In genomic region chr15:90884719-90885431, GRCh38 we compare ENCODE assay signal across 6 cellular contexts. TPM values are rescaled to one million over a fixed set of nuclear protein-coding genes. Genes with fewer than 3 reads are reported as not detected.
DNase-seq lines count a peak whose midpoint lies in the region; ATAC-seq and TF ChIP-seq lines count a peak whose summit lies in the region.

No MANE protein-coding gene starts in this region.

- H3K4me3 Mint-ChIP-seq in CD4-positive, alpha-beta T cell = no peak overlapping the region
- H3K4me3 Mint-ChIP-seq in activated naive CD8-positive, alpha-beta T cell treated with anti-CD3 and anti-CD28 coated beads, Interleukin-2, amount 50 U/mL, for 24 hours = peak overlapping the region; percentile 49

- DNase-seq in CD4-positive, alpha-beta T cell = no peak
- no peak for DNase-seq in activated naive CD8-positive, alpha-beta T cell treated with anti-CD3 and anti-CD28 coated beads, Interleukin-2, amount 50 U/mL, for 24 hours
- no peak for DNase-seq in germinal center (ENCODE audit: low spot score)
- DNase-seq in GM10266 (ENCODE audit: extremely low spot score) = no peak
- no peak for DNase-seq in NCI-H1417 (lab: John Stamatoyannopoulos, UW)

- H3K4me3 ChIP-seq in mesodermal cell (ENCODE audit: extremely low read depth, insufficient read depth, low read length, poor library complexity, severe bottlenecking) = peak overlapping the region; percentile 45

- H3K36me3 ChIP-seq in mesodermal cell (ENCODE audit: control insufficient read depth, insufficient read depth, low read length) = peaks cover 40% of the 10 kb centered on the region

- 68 to 72% methylated on average over 12 to 16 of the region's 16 CpGs for WGBS in mesodermal cell (ENCODE audit: insufficient coverage in 2 of 2), 2 experiments

- H3K4me1 ChIP-seq in mesodermal cell (ENCODE audit: control insufficient read depth, insufficient read depth, low read length, poor library complexity, severe bottlenecking) = peaks cover 21% of the 10 kb centered on the region

- intact Hi-C loops in CD4-positive, alpha-beta T cell (cut with DNase I, micrococcal nuclease) = loop anchor here (5.0 to 10.0 kb wide), 3 partner anchors 68 to 563 kb away; no protein-coding TSS in a partner anchor

- ATAC-seq in CD4-positive, alpha-beta T cell (ENCODE audit: poor library complexity) = no peak
- ATAC-seq in activated naive CD8-positive, alpha-beta T cell treated with anti-CD3 and anti-CD28 coated beads, Interleukin-2, amount 50 U/mL, for 24 hours = peak; percentile 1

- CTCF ChIA-PET in CD4-positive, alpha-beta T cell (lab: Charles Lee) = interaction anchor here (0.5 to 1.9 kb wide), 7 partner anchors 12 to 499 kb away, joined by 3 to 17 read pairs (median 3); no protein-coding TSS in a partner anchor

- peaks cover 13% of the 10 kb centered on the region for H3K4me1 Mint-ChIP-seq in CD4-positive, alpha-beta T cell (ENCODE audit: low read depth)
- H3K4me1 Mint-ChIP-seq in activated naive CD8-positive, alpha-beta T cell treated with anti-CD3 and anti-CD28 coated beads, Interleukin-2, amount 50 U/mL, for 24 hours = peaks cover 19% of the 10 kb centered on the region

- TF ChIP-seq CTCF in CD4-positive, alpha-beta T cell (IDR thresholded peaks at IDR 0.05) = no peak
- TF ChIP-seq CTCF in GM10266 (IDR thresholded peaks at IDR 0.05; ENCODE audit: control insufficient read depth, insufficient read depth, low read depth, missing control alignments) = no peak

- H3K27me3 Mint-ChIP-seq in CD4-positive, alpha-beta T cell = peaks cover 15% of the 10 kb centered on the region
- peaks cover 4% of the 10 kb centered on the region for H3K27me3 Mint-ChIP-seq in activated naive CD8-positive, alpha-beta T cell treated with anti-CD3 and anti-CD28 coated beads, Interleukin-2, amount 50 U/mL, for 24 hours

- no peak overlapping the region for H3K27ac ChIP-seq in CD4-positive, alpha-beta T cell (ENCODE audit: low read depth, low read length)
- H3K27ac ChIP-seq in mesodermal cell (ENCODE audit: low read depth, low read length, severe bottlenecking) = peak overlapping the region; percentile 76

- peak overlapping the region; percentile 33 for H3K27ac Mint-ChIP-seq in CD4-positive, alpha-beta T cell
- H3K27ac Mint-ChIP-seq in activated naive CD8-positive, alpha-beta T cell treated with anti-CD3 and anti-CD28 coated beads, Interleukin-2, amount 50 U/mL, for 24 hours = peak overlapping the region; percentile 39

- peaks cover 12% of the 10 kb centered on the region for H3K36me3 Mint-ChIP-seq in CD4-positive, alpha-beta T cell (ENCODE audit: low read depth)
- H3K36me3 Mint-ChIP-seq in activated naive CD8-positive, alpha-beta T cell treated with anti-CD3 and anti-CD28 coated beads, Interleukin-2, amount 50 U/mL, for 24 hours (ENCODE audit: low read depth) = no peaks in the 10 kb centered on the region

- H3K9me3 Mint-ChIP-seq in CD4-positive, alpha-beta T cell = no peaks in the 10 kb centered on the region
- no peaks in the 10 kb centered on the region for H3K9me3 Mint-ChIP-seq in activated naive CD8-positive, alpha-beta T cell treated with anti-CD3 and anti-CD28 coated beads, Interleukin-2, amount 50 U/mL, for 24 hours

- POLR2A ChIA-PET in CD4-positive, alpha-beta T cell (lab: Charles Lee) = interaction anchor here (1.4 to 1.9 kb wide), 2 partner anchors 18 to 47 kb away, joined by 5 to 6 read pairs; partner anchors contain the start of gene MAN2A2

- no peaks in the 10 kb centered on the region for H3K9me3 ChIP-seq in CD4-positive, alpha-beta T cell (ENCODE audit: control insufficient read depth, low read length)
- H3K9me3 ChIP-seq in mesodermal cell (ENCODE audit: control insufficient read depth, low read length) = no peaks in the 10 kb centered on the region

- H3K27me3 ChIP-seq in CD4-positive, alpha-beta T cell (ENCODE audit: control insufficient read depth, insufficient read depth, low read length) = peaks cover 3% of the 10 kb centered on the region

RNA-seq across cellular contexts. Expression of gene FES, which starts 0.6 kb away (rescaled TPM):
- 1 to 10 TPM; 3.0 to 5.5 TPM for total RNA-seq in CD4-positive, alpha-beta T cell
- polyA plus RNA-seq in mesodermal cell (2013, experiment 1 of 2) = 30.9 TPM
- 24.3 TPM for polyA plus RNA-seq in mesodermal cell (2013, experiment 2 of 2)

RNA-seq across cellular contexts. Expression of gene FURIN, which starts 16.5 kb away (rescaled TPM):
- total RNA-seq in CD4-positive, alpha-beta T cell = 100 to 1,000 TPM in 1 of 2 experiments, 10 to 100 TPM in 1; 97.4 to 104 TPM
- 200 TPM for polyA plus RNA-seq in mesodermal cell (2013, experiment 1 of 2)
- polyA plus RNA-seq in mesodermal cell (2013, experiment 2 of 2) = 168 TPM

RNA-seq across cellular contexts. Expression of gene MAN2A2, which starts 18.2 kb away (rescaled TPM):
- 100 to 1,000 TPM; 125 to 128 TPM for total RNA-seq in CD4-positive, alpha-beta T cell
- 18.8 TPM for polyA plus RNA-seq in mesodermal cell (2013, experiment 1 of 2)
- 27.2 TPM for polyA plus RNA-seq in mesodermal cell (2013, experiment 2 of 2)

RNA-seq across cellular contexts. Expression of gene HDDC3, which starts 47.5 kb away (rescaled TPM):
- 10 to 100 TPM in 1 of 2 experiments, 1 to 10 TPM in 1; 9.9 to 10.8 TPM for total RNA-seq in CD4-positive, alpha-beta T cell
- polyA plus RNA-seq in mesodermal cell (2013, experiment 1 of 2) = 16.3 TPM
- polyA plus RNA-seq in mesodermal cell (2013, experiment 2 of 2) = 13.4 TPM

RNA-seq across cellular contexts. Expression of gene UNC45A, which starts 50.2 kb away (rescaled TPM):
- total RNA-seq in CD4-positive, alpha-beta T cell = 10 to 100 TPM; 17.6 to 18.9 TPM
- 74.7 TPM for polyA plus RNA-seq in mesodermal cell (2013, experiment 1 of 2)
- 62.6 TPM for polyA plus RNA-seq in mesodermal cell (2013, experiment 2 of 2)
